Comparison of ENCODE assay signal across 8 cellular contexts in the genomic region with DNA sequence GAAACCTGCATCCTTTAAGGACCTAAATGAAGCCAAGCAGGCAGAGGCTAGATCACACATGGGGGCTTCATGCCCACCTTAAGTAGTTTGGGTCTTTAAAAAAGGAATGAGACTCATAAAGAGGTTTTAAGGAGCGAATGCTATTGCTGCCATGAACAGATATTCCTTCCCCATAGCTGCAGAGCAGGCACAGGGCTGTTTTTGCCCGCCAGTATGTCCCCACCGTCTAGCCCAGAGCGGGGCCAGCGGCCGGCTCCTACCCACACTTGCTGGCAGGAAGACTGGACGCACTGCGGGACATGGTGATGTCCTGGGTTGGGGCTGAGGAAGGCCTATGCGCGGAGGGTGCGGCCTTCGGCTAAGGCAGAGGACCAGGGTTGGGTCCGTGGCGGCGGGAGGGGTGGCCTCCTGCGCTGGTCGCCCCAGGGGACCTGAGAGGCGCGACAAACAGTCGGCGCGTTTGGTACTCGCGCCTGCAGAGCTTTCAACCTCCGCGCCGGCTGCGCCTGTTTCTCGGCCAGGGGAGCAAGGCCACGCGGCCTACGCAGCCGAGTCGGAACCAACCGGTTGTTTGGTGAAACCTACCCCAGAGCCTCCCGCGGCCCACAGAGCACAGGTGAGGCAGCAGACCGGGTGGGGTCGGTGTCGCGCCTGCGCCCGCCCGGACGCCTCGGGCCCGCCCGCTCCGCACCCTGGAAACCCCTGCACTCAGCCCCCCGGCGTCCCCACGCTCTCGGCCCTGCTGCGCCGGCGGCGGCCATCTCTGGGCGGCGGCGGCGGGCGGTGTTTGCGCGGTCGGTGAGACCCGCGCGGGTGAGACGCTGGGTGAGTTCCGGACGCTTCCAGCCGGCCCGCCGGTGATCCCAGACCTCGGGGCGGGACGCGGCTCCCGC. TPM values are rescaled to one million over a fixed set of nuclear protein-coding genes. Genes with fewer than 3 reads are reported as not detected.
DNase-seq lines count a peak whose midpoint lies in the region; ATAC-seq and TF ChIP-seq lines count a peak whose summit lies in the region.

A gene with protein sequence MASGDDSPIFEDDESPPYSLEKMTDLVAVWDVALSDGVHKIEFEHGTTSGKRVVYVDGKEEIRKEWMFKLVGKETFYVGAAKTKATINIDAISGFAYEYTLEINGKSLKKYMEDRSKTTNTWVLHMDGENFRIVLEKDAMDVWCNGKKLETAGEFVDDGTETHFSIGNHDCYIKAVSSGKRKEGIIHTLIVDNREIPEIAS (plus strand): TSS at position 450 of the 893 bp plus-strand sequence. CDS start 10,956 bp downstream, outside the sequence.

- CTCF ChIA-PET in Calu3 (lab: Charles Lee) (interaction anchor here (0.6 to 1.8 kb wide), 4 partner anchors 14 to 307 kb away, joined by 3 to 8 read pairs (median 4); a partner anchor contains a TSS), PC-9 (lab: Charles Lee) (no interaction called here)

- H3K79me2 ChIP-seq in PC-9 (ENCODE audit: low read depth) = peaks cover 14% of the 10 kb centered on the region

- peak within 1 kb of the TSS; percentile 91 for H2AFZ ChIP-seq in PC-9

- peak within 1 kb of the TSS; percentile 81 for H3K4me2 ChIP-seq in PC-9

- H3K27ac Mint-ChIP-seq in Calu3 (ENCODE audit: unreplicated experiment) = peak within 1 kb of the TSS; percentile 99
- H3K27ac Mint-ChIP-seq in nephron progenitor cell = peak within 1 kb of the TSS; percentile 94
- H3K27ac Mint-ChIP-seq in stimulated activated naive CD8-positive, alpha-beta T cell treated with anti-CD3 and anti-CD28 coated beads, Interleukin-15, Interleukin-2, amounts not matched to agents 100 ng/mL and 50 ng/mL, for 24 hours = peak within 1 kb of the TSS; percentile 96

- no TSS peak for BruUV-seq in Calu3 (replicated peaks; lab: Mats Ljungman, UMichigan)
- BruUV-seq in PC-9 (replicated peaks; lab: Mats Ljungman, UMichigan) = no TSS peak

- intact Hi-C loops in Calu3 (cut with micrococcal nuclease; ENCODE audit: unreplicated experiment) (no loop called here), PC-9 (cut with micrococcal nuclease; ENCODE audit: unreplicated experiment) (no loop called here)

- H3K4me1 Mint-ChIP-seq in Calu3 (ENCODE audit: low read depth, unreplicated experiment) = peaks cover 27% of the 10 kb centered on the region
- H3K4me1 Mint-ChIP-seq in nephron progenitor cell = peaks cover 30% of the 10 kb centered on the region
- H3K4me1 Mint-ChIP-seq in stimulated activated naive CD8-positive, alpha-beta T cell treated with anti-CD3 and anti-CD28 coated beads, Interleukin-15, Interleukin-2, amounts not matched to agents 100 ng/mL and 50 ng/mL, for 24 hours (ENCODE audit: low read depth) = peaks cover 15% of the 10 kb centered on the region

- H3K36me3 Mint-ChIP-seq in Calu3 (ENCODE audit: insufficient read depth, unreplicated experiment) = peaks cover 23% of the 10 kb centered on the region
- peaks cover 27% of the 10 kb centered on the region for H3K36me3 Mint-ChIP-seq in nephron progenitor cell (ENCODE audit: low read depth)
- no peaks in the 10 kb centered on the region for H3K36me3 Mint-ChIP-seq in stimulated activated naive CD8-positive, alpha-beta T cell treated with anti-CD3 and anti-CD28 coated beads, Interleukin-15, Interleukin-2, amounts not matched to agents 100 ng/mL and 50 ng/mL, for 24 hours (ENCODE audit: low read depth)

- TF ChIP-seq CTCF in Calu3 (IDR thresholded peaks at IDR 0.05; ENCODE audit: unreplicated experiment) = no peak
- no peak for TF ChIP-seq CTCF in PC-9 (conservative IDR thresholded peaks at IDR 0.05)
- no peak for TF ChIP-seq CTCF in fibroblast of the aortic adventitia (IDR thresholded peaks at IDR 0.05; ENCODE audit: insufficient read depth, low read length)
- TF ChIP-seq CTCF in nephron progenitor cell (IDR thresholded peaks at IDR 0.05) = no peak

- peaks cover 14% of the 10 kb centered on the region; the same call in 1 of the 2 replicates for H3K4me1 ChIP-seq in PC-9 (replicated peaks; ENCODE audit: insufficient read depth)

- no peaks in the 10 kb centered on the region for H3K9me3 Mint-ChIP-seq in Calu3 (ENCODE audit: low read depth, unreplicated experiment)
- H3K9me3 Mint-ChIP-seq in nephron progenitor cell = peaks cover 12% of the 10 kb centered on the region
- no peaks in the 10 kb centered on the region for H3K9me3 Mint-ChIP-seq in stimulated activated naive CD8-positive, alpha-beta T cell treated with anti-CD3 and anti-CD28 coated beads, Interleukin-15, Interleukin-2, amounts not matched to agents 100 ng/mL and 50 ng/mL, for 24 hours

- peak within 1 kb of the TSS; percentile 82 for H3K27ac ChIP-seq in PC-9

- no peaks in the 10 kb centered on the region for H3K9me2 ChIP-seq in PC-9 (ENCODE audit: insufficient read depth)

- no peaks in the 10 kb centered on the region for H3K9me3 ChIP-seq in PC-9 (ENCODE audit: insufficient read depth, low read depth)

- H3K4me3 ChIP-seq in PC-9 (peak within 1 kb of the TSS; percentile 85), fibroblast of the aortic adventitia (ENCODE audit: low read depth, low read length) (peak within 1 kb of the TSS; percentile 76)

- no peaks in the 10 kb centered on the region for H3K27me3 Mint-ChIP-seq in Calu3 (ENCODE audit: unreplicated experiment)
- H3K27me3 Mint-ChIP-seq in nephron progenitor cell (ENCODE audit: low read depth, poor library complexity) = peaks cover 4% of the 10 kb centered on the region
- H3K27me3 Mint-ChIP-seq in stimulated activated naive CD8-positive, alpha-beta T cell treated with anti-CD3 and anti-CD28 coated beads, Interleukin-15, Interleukin-2, amounts not matched to agents 100 ng/mL and 50 ng/mL, for 24 hours = no peaks in the 10 kb centered on the region

- no peaks in the 10 kb centered on the region for H4K20me1 ChIP-seq in PC-9 (ENCODE audit: insufficient read depth)

- H3K36me3 ChIP-seq in PC-9 (ENCODE audit: low read depth) = no peaks in the 10 kb centered on the region

- ATAC-seq in GM19452 (IDR thresholded peaks at IDR 0.05; ENCODE audit: unreplicated experiment) (peak; percentile 82), HG03565 (IDR thresholded peaks at IDR 0.05; ENCODE audit: unreplicated experiment) (peak; percentile 59)

- H3K4me3 Mint-ChIP-seq in Calu3 (ENCODE audit: low read depth, unreplicated experiment) (peak within 1 kb of the TSS; percentile 79), nephron progenitor cell (peak within 1 kb of the TSS; percentile 94)
- peak within 1 kb of the TSS; percentile 87 for H3K4me3 Mint-ChIP-seq in stimulated activated naive CD8-positive, alpha-beta T cell treated with anti-CD3 and anti-CD28 coated beads, Interleukin-15, Interleukin-2, amounts not matched to agents 100 ng/mL and 50 ng/mL, for 24 hours

- POLR2A ChIA-PET in PC-9 (lab: Charles Lee; ENCODE audit: unreplicated experiment) = interaction anchor here (0.6 kb wide), 2 partner anchors 196 to 252 kb away, joined by 3 read pairs; no protein-coding TSS in a partner anchor

- DNase-seq in Calu3 (peak; percentile 81), PC-9 (peak; percentile 47 to 82), fibroblast of the aortic adventitia (ENCODE audit: low read depth) (peak; percentile 70), nephron progenitor cell (peak; percentile 71)
- DNase-seq in activated T-helper 9 cell treated with anti-CD3 and anti-CD28 coated beads, Interleukin-2, amount 50 U/mL, for 16 hours (ENCODE audit: low read depth) = peak; percentile 50

- peaks cover 20% of the 10 kb centered on the region; the same call in 1 of the 2 replicates for H3F3A ChIP-seq in PC-9 (ENCODE audit: insufficient read depth, low read depth)

- no peaks in the 10 kb centered on the region for H3K27me3 ChIP-seq in PC-9 (ENCODE audit: insufficient read depth, low read depth)

RNA-seq across cellular contexts. Expression of the gene that starts here (rescaled TPM):
- 29.2 and 30.4 TPM in 2 replicates for total RNA-seq in Calu3 (2022)
- total RNA-seq in PC-9 (2021) = 17.7 and 18.6 TPM in 2 replicates
- total RNA-seq in fibroblast of the aortic adventitia (ENCODE audit: low replicate concordance) = 6.0 and 16.1 TPM in 2 replicates

Comparison
In these comparisons a context has a peak if more than half of its experiments do, and no peak if none do; other contexts are left out.
1. Peak in every context shown above with its lines: DNase-seq, ATAC-seq, H3K4me3 ChIP-seq and H3K27ac ChIP-seq.